19 cellular contexts compared by ENCODE assay signal in the genomic region with DNA sequence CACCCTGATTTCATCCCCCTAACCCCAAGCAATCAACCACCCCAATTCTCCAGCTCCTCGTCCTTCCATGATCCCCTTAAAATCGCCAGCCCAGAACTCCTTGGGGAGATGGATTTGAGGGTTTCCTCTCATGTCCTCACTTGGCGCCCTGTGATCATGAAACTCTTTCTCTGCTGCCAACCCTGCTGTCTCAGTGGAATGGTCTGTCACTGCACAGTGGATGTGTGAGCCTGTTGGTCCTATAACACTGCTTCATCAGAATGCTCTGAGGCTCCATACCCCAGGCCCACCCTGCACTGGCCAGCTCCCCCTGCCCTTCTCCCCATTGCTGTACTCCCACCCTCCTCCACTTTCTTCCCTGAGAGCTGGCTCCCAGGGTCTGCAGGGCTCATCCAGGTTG. TPM values are rescaled to one million over a fixed set of nuclear protein-coding genes. Genes with fewer than 3 reads are reported as not detected.
DNase-seq lines count a peak whose midpoint lies in the region; ATAC-seq and TF ChIP-seq lines count a peak whose summit lies in the region.
"Had no signal": no experiment of that assay in that cellular context is flagged by ENCODE, and none has a peak within 500 bp of the region (broad histone marks: within the 10 kb centered on the region; RNA-seq: fewer than 3 reads in every experiment).

No MANE protein-coding gene starts in this region.

- H3K4me1 ChIP-seq in right lobe of liver, result peaks cover 0 to 10% (median 2%) of the 10 kb centered on the region in 4 donors

- peak; percentile 54 for DNase-seq in activated CD8-positive, alpha-beta memory T cell treated with anti-CD3 and anti-CD28 coated beads, Interleukin-2, amount 50 U/mL, for 48 hours
- no peak for DNase-seq in activated CD8-positive, alpha-beta memory T cell treated with anti-CD3 and anti-CD28 coated beads, Interleukin-2, amount 50 U/mL, for 4 hours
- peak; percentile 32 for DNase-seq in amniotic epithelial cell (ENCODE audit: low read depth)
- DNase-seq in right lobe of liver, result peak in 2 of 3 donors; percentile 25 to 34
- no peak for DNase-seq in NCI-H2196 (lab: John Stamatoyannopoulos, UW; ENCODE audit: unreplicated experiment)
- no peak for DNase-seq in NCI-H1930 (lab: John Stamatoyannopoulos, UW)
- DNase-seq: CD4-positive, CD25-positive, alpha-beta regulatory T cell; DMS79; H7; KG1; NCI-H1092 treated with DMSO at 0.1 percent for 48 hours; NCI-H1436 treated with DMSO at 0.1 percent for 48 hours; NCI-H2029; NCI-H2171 treated with DMSO at 0.1 percent for 48 hours; NCI-H446 treated with DMSO at 0.1 percent for 48 hours; NCI-H526 treated with DMSO at 0.1 percent for 48 hours; Right ventricle myocardium superior had no signal

- no peak overlapping the region for H3K4me3 ChIP-seq in right lobe of liver

- WGBS in right lobe of liver (ENCODE audit: insufficient coverage, low coverage, low lambda C conversion rate, missing lambda C conversion rate), result 81% methylated on average over 3 of the region's 3 CpGs

- H3K27ac ChIP-seq in right lobe of liver, result no peak overlapping the region
- H3K27ac ChIP-seq: HL-60 had no signal

- TF ChIP-seq CTCF in right lobe of liver (IDR thresholded peaks at IDR 0.05), result no peak

- ATAC-seq in right lobe of liver, result no peak
- ATAC-seq in GM21576 (IDR thresholded peaks at IDR 0.05; ENCODE audit: unreplicated experiment), result no peak

- peaks cover 0 to 5% (median 0%) of the 10 kb centered on the region in 4 donors for H3K9me3 ChIP-seq in right lobe of liver

- H3K27me3 ChIP-seq in right lobe of liver, result no peaks in the 10 kb centered on the region

- no peak for TF ChIP-seq POLR2A in right lobe of liver (IDR thresholded peaks at IDR 0.05)

- intact Hi-C loops in right lobe of liver (cut with DNase I), result no loop called here

- H3K36me3 ChIP-seq in right lobe of liver, result no peaks in the 10 kb centered on the region

RNA-seq across cellular contexts. Expression of gene ZNF792, which starts 12.6 kb away (rescaled TPM):
- total RNA-seq in right lobe of liver, result 1 to 10 TPM; 2.6 to 3.8 (median 3.2) TPM

RNA-seq across cellular contexts. Expression of gene GRAMD1A, which starts 23.5 kb away (rescaled TPM):
- 10 to 100 TPM; 10.4 to 34.8 (median 15.4) TPM for total RNA-seq in right lobe of liver

RNA-seq across cellular contexts. Expression of gene ZNF30, which starts 49.9 kb away (rescaled TPM):
- 1 to 10 TPM in 4 of 6 experiments, under 1 TPM in 2; 0.95 to 4.0 (median 1.4) TPM for total RNA-seq in right lobe of liver

RNA-seq across cellular contexts. Expression of gene SCN1B, which starts 53.7 kb away (rescaled TPM):
- total RNA-seq in right lobe of liver, result 1 to 10 TPM; 2.6 to 4.9 (median 3.6) TPM

Comparison
In these comparisons a context has a peak if more than half of its experiments do, and no peak if none do; other contexts are left out.
1. DNase-seq: peak in activated CD8-positive, alpha-beta memory T cell treated with anti-CD3 and anti-CD28 coated beads, Interleukin-2, amount 50 U/mL, for 48 hours (single experiment), amniotic epithelial cell (single experiment) and right lobe of liver (2 of 3); none in activated CD8-positive, alpha-beta memory T cell treated with anti-CD3 and anti-CD28 coated beads, Interleukin-2, amount 50 U/mL, for 4 hours (single experiment), NCI-H2196 (single experiment) and NCI-H1930 (0 of 2).